Comparison of ENCODE assay signal across 15 cellular contexts in the genomic region with DNA sequence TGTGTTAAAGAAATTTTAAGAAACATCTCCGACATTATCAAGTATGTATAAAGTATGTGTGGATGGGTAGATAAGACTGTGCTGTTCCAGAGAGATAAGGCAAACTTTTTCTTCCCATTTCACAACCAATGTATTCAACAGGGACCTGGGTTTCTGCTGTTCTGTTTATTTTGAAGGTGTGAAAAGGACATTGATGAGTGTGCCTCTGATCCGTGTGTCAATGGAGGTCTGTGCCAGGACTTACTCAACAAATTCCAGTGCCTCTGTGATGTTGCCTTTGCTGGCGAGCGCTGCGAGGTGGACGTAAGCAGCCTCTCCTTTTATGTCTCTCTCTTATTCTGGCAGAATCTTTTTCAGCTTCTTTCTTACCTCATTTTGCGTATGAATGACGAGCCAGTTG.
DNase-seq lines count a peak whose midpoint lies in the region; ATAC-seq, FAIRE-seq and TF ChIP-seq lines count a peak whose summit lies in the region.
"Had no signal": no experiment of that assay in that cellular context is flagged by ENCODE, and none has a peak within 500 bp of the region (broad histone marks: within the 10 kb centered on the region; RNA-seq: fewer than 3 reads in every experiment).

No MANE protein-coding gene starts in this region.

- peak; percentile 93 to 94 for ATAC-seq in right cardiac atrium
- ATAC-seq in stimulated activated effector memory CD8-positive, alpha-beta T cell treated with anti-CD3 and anti-CD28 coated beads, Interleukin-12 subunit alpha, Interleukin-12 subunit beta, amount 100 ng/mL, for 72 hours: no peak
- ATAC-seq: stimulated activated naive CD8-positive, alpha-beta T cell treated with anti-CD3 and anti-CD28 coated beads, Interleukin-15, Interleukin-2, amounts not matched to agents 100 U/mL and 50 U/mL, for 24 hours had no signal

- H3K14ac ChIP-seq in H9 (ENCODE audit: insufficient read depth, low read length): peak overlapping the region; percentile 56; the same call in 1 of the 2 replicates

- H4K5ac ChIP-seq in H9 (ENCODE audit: insufficient read length, low read depth, low read length): no peak overlapping the region

- TF ChIP-seq CTCF in H9 (conservative IDR thresholded peaks at IDR 0.05): no peak
- no peak for TF ChIP-seq CTCF in brain microvascular endothelial cell (IDR thresholded peaks at IDR 0.05; ENCODE audit: low read depth, low read length, missing control alignments)
- TF ChIP-seq CTCF in ovary (IDR thresholded peaks at IDR 0.05): no peak
- TF ChIP-seq CTCF in prostate gland (IDR thresholded peaks at IDR 0.05): no peak

- no peaks in the 10 kb centered on the region for H3K79me2 ChIP-seq in H9 (ENCODE audit: insufficient read depth, low read length)

- no peaks in the 10 kb centered on the region for H3K27me3 Mint-ChIP-seq in H9 (ENCODE audit: low read depth)

- no peaks in the 10 kb centered on the region for H3K23me2 ChIP-seq in H9 (ENCODE audit: insufficient read length, low read depth, low read length, poor library complexity, severe bottlenecking)

- H3K56ac ChIP-seq in H9 (ENCODE audit: insufficient read length, low read depth, low read length): no peak overlapping the region

- peak overlapping the region; percentile 23 for H2BK12ac ChIP-seq in H9 (ENCODE audit: insufficient read length, low read depth, low read length)

- no peak for TF ChIP-seq POLR2A in ovary (IDR thresholded peaks at IDR 0.05)
- no peak for TF ChIP-seq POLR2A in GM12891 (IDR thresholded peaks at IDR 0.05; ENCODE audit: low read depth, low read length)
- TF ChIP-seq POLR2A in prostate gland (IDR thresholded peaks at IDR 0.05): no peak

- FAIRE-seq in GM12891 (lab: Jason Lieb, UNC): no peak

- H3K79me1 ChIP-seq in H9 (ENCODE audit: insufficient read depth, low read depth, low read length, poor library complexity, severe bottlenecking): no peaks in the 10 kb centered on the region

- no peak overlapping the region for H3K27ac ChIP-seq in H9 (ENCODE audit: insufficient read length, low read depth, low read length)
- no peak overlapping the region for H3K27ac ChIP-seq in brain microvascular endothelial cell
- H3K27ac ChIP-seq in right cardiac atrium (ENCODE audit: low read length): no peak overlapping the region
- H3K27ac ChIP-seq in ovary: no peak overlapping the region
- H3K27ac ChIP-seq in prostate gland: no peak overlapping the region
- H3K27ac ChIP-seq: neutrophil, VCaP had no signal

- no peak overlapping the region for H2AK5ac ChIP-seq in H9 (ENCODE audit: insufficient read length, low read length)

- no peak overlapping the region for H3K9ac ChIP-seq in H9 (ENCODE audit: extremely low read depth, insufficient read length, low read length)

- H3K4me1 Mint-ChIP-seq in H9: peaks cover 53 to 57% of the 10 kb centered on the region in 2 experiments
- H3K4me1 Mint-ChIP-seq in stimulated activated effector memory CD8-positive, alpha-beta T cell treated with anti-CD3 and anti-CD28 coated beads, Interleukin-12 subunit alpha, Interleukin-12 subunit beta, amount 100 ng/mL, for 72 hours: no peaks in the 10 kb centered on the region
- H3K4me1 Mint-ChIP-seq: CD4-positive, CD25-positive, alpha-beta regulatory T cell had no signal

- no peak for TF ChIP-seq EP300 in ovary (IDR thresholded peaks at IDR 0.05)

- peaks cover 19% of the 10 kb centered on the region; the same call in 1 of the 2 replicates for H3K4me1 ChIP-seq in H9 (ENCODE audit: insufficient read depth, low read length)
- H3K4me1 ChIP-seq in right cardiac atrium (ENCODE audit: control insufficient read depth, insufficient read depth, low read length): no peaks in the 10 kb centered on the region
- H3K4me1 ChIP-seq in ovary (ENCODE audit: insufficient read depth): peaks cover 4% of the 10 kb centered on the region
- no peaks in the 10 kb centered on the region for H3K4me1 ChIP-seq in prostate gland (replicated peaks)

- H3K27ac Mint-ChIP-seq in H9: peak overlapping the region in 2 of 3 experiments; percentile 61 to 77; a peak in 4 of 7 replicates
- no peak overlapping the region for H3K27ac Mint-ChIP-seq in stimulated activated effector memory CD8-positive, alpha-beta T cell treated with anti-CD3 and anti-CD28 coated beads, Interleukin-12 subunit alpha, Interleukin-12 subunit beta, amount 100 ng/mL, for 72 hours

- no peaks in the 10 kb centered on the region for H3K9me3 Mint-ChIP-seq in H9
- H3K9me3 Mint-ChIP-seq in stimulated activated effector memory CD8-positive, alpha-beta T cell treated with anti-CD3 and anti-CD28 coated beads, Interleukin-12 subunit alpha, Interleukin-12 subunit beta, amount 100 ng/mL, for 72 hours: no peaks in the 10 kb centered on the region
- H3K9me3 Mint-ChIP-seq: CD4-positive, CD25-positive, alpha-beta regulatory T cell had no signal

- H3K27me3 ChIP-seq in H9 (ENCODE audit: insufficient read depth, low read length) (no peaks in the 10 kb centered on the region), brain microvascular endothelial cell (replicated peaks) (no peaks in the 10 kb centered on the region), right cardiac atrium (ENCODE audit: control insufficient read depth, insufficient read depth) (no peaks in the 10 kb centered on the region), ovary (no peaks in the 10 kb centered on the region), prostate gland (replicated peaks; ENCODE audit: insufficient read depth) (no peaks in the 10 kb centered on the region)
- H3K27me3 ChIP-seq: neutrophil had no signal

- H3T11ph ChIP-seq in H9 (ENCODE audit: low read length): no peak overlapping the region

- no peaks in the 10 kb centered on the region for H3K36me3 Mint-ChIP-seq in H9 (ENCODE audit: insufficient read depth in 1 of 3, low read depth in 3 of 3)
- H3K36me3 Mint-ChIP-seq in stimulated activated effector memory CD8-positive, alpha-beta T cell treated with anti-CD3 and anti-CD28 coated beads, Interleukin-12 subunit alpha, Interleukin-12 subunit beta, amount 100 ng/mL, for 72 hours: no peaks in the 10 kb centered on the region
- H3K36me3 Mint-ChIP-seq: CD4-positive, CD25-positive, alpha-beta regulatory T cell had no signal

- peak overlapping the region; percentile 45 for H2AFZ ChIP-seq in H9 (ENCODE audit: low read length)

- no peaks in the 10 kb centered on the region for H4K20me1 ChIP-seq in H9 (ENCODE audit: control insufficient read depth, insufficient read depth, insufficient read length)

- in situ Hi-C loops in brain microvascular endothelial cell (cut with HindIII; ENCODE audit: low pct_ligation_motif_present, low sequenced_read_pairs): no loop called here

- H3K23ac ChIP-seq in H9 (ENCODE audit: insufficient read length, low read depth, low read length): no peak overlapping the region

- peak overlapping the region; percentile 53 for H3K4me2 ChIP-seq in H9 (ENCODE audit: insufficient read depth, insufficient read length, low read length)

- WGBS in H9 (ENCODE audit: extremely low coverage, insufficient read length, low lambda C conversion rate): no CpG with 5 or more reads among the region's 8 CpGs
- WGBS in right cardiac atrium: 23% methylated on average over 8 of the region's 8 CpGs
- WGBS in ovary, 3 donors: 71 to 86% (median 79%) methylated on average over 8 of the region's 8 CpGs
- 32% methylated on average over 8 of the region's 8 CpGs for WGBS in prostate gland

- no peak overlapping the region for H4K8ac ChIP-seq in H9 (replicated peaks; ENCODE audit: insufficient read length, low read depth, low read length)

- no peak overlapping the region for H2BK20ac ChIP-seq in H9 (ENCODE audit: low read depth, low read length, poor library complexity, severe bottlenecking)

- H2BK120ac ChIP-seq in H9 (ENCODE audit: low read depth, low read length, poor library complexity, severe bottlenecking): no peak overlapping the region

- no peak overlapping the region for H2BK15ac ChIP-seq in H9 (ENCODE audit: low read depth, low read length)

- no peak overlapping the region for H3K4me3 ChIP-seq in brain microvascular endothelial cell (ENCODE audit: low read depth, low read length)
- no peak overlapping the region for H3K4me3 ChIP-seq in right cardiac atrium (ENCODE audit: low read length)
- no peak overlapping the region for H3K4me3 ChIP-seq in ovary
- no peak overlapping the region for H3K4me3 ChIP-seq in prostate gland

- H3K9me3 ChIP-seq in H9 (ENCODE audit: control insufficient read depth, low read depth, low read length): no peaks in the 10 kb centered on the region
- no peaks in the 10 kb centered on the region for H3K9me3 ChIP-seq in right cardiac atrium (ENCODE audit: control insufficient read depth, low read length)
- H3K9me3 ChIP-seq in ovary: no peaks in the 10 kb centered on the region
- H3K9me3 ChIP-seq in prostate gland: no peaks in the 10 kb centered on the region
- H3K9me3 ChIP-seq: neutrophil had no signal

- H3K4me3 Mint-ChIP-seq in H9: peak overlapping the region in 1 of 2 experiments; percentile 7; a peak in 2 of 5 replicates
- no peak overlapping the region for H3K4me3 Mint-ChIP-seq in stimulated activated effector memory CD8-positive, alpha-beta T cell treated with anti-CD3 and anti-CD28 coated beads, Interleukin-12 subunit alpha, Interleukin-12 subunit beta, amount 100 ng/mL, for 72 hours
- H3K4me3 Mint-ChIP-seq: CD4-positive, CD25-positive, alpha-beta regulatory T cell had no signal

- H4K91ac ChIP-seq in H9 (ENCODE audit: insufficient read length, low read depth, low read length): no peak overlapping the region

- H2BK5ac ChIP-seq in H9 (ENCODE audit: insufficient read length, low read length): no peak overlapping the region

- H3K36me3 ChIP-seq in brain microvascular endothelial cell (replicated peaks): no peaks in the 10 kb centered on the region
- no peaks in the 10 kb centered on the region for H3K36me3 ChIP-seq in ovary
- no peaks in the 10 kb centered on the region for H3K36me3 ChIP-seq in prostate gland
- H3K36me3 ChIP-seq: neutrophil had no signal

- DNase-seq in H9: no peak
- DNase-seq in brain microvascular endothelial cell: peak; percentile 45
- DNase-seq in right cardiac atrium: peak; percentile 86 to 94 (median 87)
- DNase-seq in ovary: peak in 4 of 5 donors; percentile 26 to 52 (median 42)
- no peak for DNase-seq in stimulated activated effector memory CD8-positive, alpha-beta T cell treated with anti-CD3 and anti-CD28 coated beads, Interleukin-12 subunit alpha, Interleukin-12 subunit beta, amount 100 ng/mL, for 72 hours (ENCODE audit: low spot score in 2 of 2)
- no peak for DNase-seq in T-helper 2 cell
- no peak for DNase-seq in GM12891 (ENCODE audit: insufficient read length, low spot score)
- no peak for DNase-seq in prostate gland (ENCODE audit: low spot score)
- DNase-seq: CD4-positive, CD25-positive, alpha-beta regulatory T cell; NCI-H748 treated with DMSO at 0.1 percent for 48 hours; SHP77 treated with DMSO at 0.1 percent for 48 hours; stimulated activated CD4-positive, alpha-beta T cell treated with anti-CD3 and anti-CD28 coated beads, Interleukin-1b, Interleukin-23, amount 100 ng/mL, for 48 hours; stimulated activated naive CD8-positive, alpha-beta T cell treated with anti-CD3 and anti-CD28 coated beads, Interleukin-15, Interleukin-2, amounts not matched to agents 100 U/mL and 50 U/mL, for 24 hours had no signal

- H3K18ac ChIP-seq in H9 (ENCODE audit: insufficient read length, low read depth, low read length): peak overlapping the region; percentile 25

- H3K4ac ChIP-seq in H9 (ENCODE audit: low read depth, low read length): no peak overlapping the region

- intact Hi-C loops in right cardiac atrium (cut with DNase I) (no loop called here), ovary (cut with DNase I) (no loop called here), prostate gland (cut with DNase I) (no loop called here)

Comparison
In these comparisons a context has a peak if more than half of its experiments do, and no peak if none do; other contexts are left out.
1. DNase-seq: peak in brain microvascular endothelial cell (single experiment), right cardiac atrium (3 of 3) and ovary (4 of 5); none in H9 (single experiment), stimulated activated effector memory CD8-positive, alpha-beta T cell treated with anti-CD3 and anti-CD28 coated beads, Interleukin-12 subunit alpha, Interleukin-12 subunit beta, amount 100 ng/mL, for 72 hours (0 of 2), T-helper 2 cell (0 of 5), GM12891 (single experiment) and prostate gland (single experiment).